ENCODE assay signal across 8 cellular contexts in the genomic region with DNA sequence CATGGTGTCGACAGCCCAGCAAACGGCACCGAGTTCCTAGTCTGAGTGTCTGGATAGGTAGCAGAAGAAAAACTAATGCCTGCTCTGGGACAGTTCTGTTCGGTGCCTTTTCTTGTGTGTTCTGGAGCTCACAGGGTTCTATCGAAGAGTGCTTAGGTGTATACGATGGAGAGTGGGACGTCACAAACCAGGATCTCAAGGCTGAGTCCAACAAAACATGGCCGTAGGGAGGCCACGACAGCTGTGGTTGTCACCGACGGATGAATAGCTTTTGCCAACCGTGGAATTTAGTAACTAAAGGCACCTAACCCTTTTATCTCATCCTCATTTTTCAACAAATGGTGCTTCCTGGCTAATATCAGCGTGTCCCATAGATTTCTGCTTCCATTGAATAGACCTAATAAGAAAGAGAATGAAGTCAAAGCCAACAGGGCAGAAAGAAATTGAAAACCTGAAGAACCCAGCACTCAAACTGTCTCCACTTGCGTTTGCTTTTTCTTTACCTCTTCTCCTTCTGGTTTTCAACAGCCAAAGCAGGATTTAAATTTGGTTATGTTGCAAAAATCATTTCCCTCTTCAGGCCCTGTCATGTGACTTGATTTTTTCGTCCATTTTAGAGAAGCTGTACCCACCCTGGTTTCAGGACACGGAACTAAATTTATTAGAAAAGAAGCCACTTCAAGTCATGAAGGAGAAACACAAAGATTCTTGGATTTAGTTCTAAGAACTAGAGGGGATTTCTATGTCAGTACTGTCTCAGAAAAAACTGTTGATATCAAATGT. TPM values are rescaled to one million over a fixed set of nuclear protein-coding genes. Genes with fewer than 3 reads are reported as not detected.
DNase-seq lines count a peak whose midpoint lies in the region; ATAC-seq and TF ChIP-seq lines count a peak whose summit lies in the region.

No MANE protein-coding gene starts in this region.

- no peaks in the 10 kb centered on the region for H4K20me1 ChIP-seq in HCT116 (ENCODE audit: insufficient read depth)

- POLR2A ChIA-PET in HCT116 (lab: Charles Lee) = interaction anchor here (1.2 to 2.1 kb wide), 2 partner anchors 43 to 116 kb away, joined by 3 to 4 read pairs; a partner anchor contains a TSS
- POLR2A ChIA-PET in activated CD4-positive, alpha-beta memory T cell treated with anti-CD3 and anti-CD28 coated beads, Interleukin-2, amount 10 ng/mL, durations not matched to agents 7 days and 5 days (lab: Charles Lee) = interaction anchor here (0.6 to 3.8 kb wide), 13 partner anchors 10 to 333 kb away, joined by 3 to 90 read pairs (median 7); a partner anchor contains a TSS

- peak overlapping the region; percentile 68 for H3K9ac ChIP-seq in HCT116 (ENCODE audit: low read length)
- peak overlapping the region; percentile 25 for H3K9ac ChIP-seq in iPS-18a (ENCODE audit: low read length)

- no peaks in the 10 kb centered on the region for H3K9me3 ChIP-seq in HCT116 (ENCODE audit: control insufficient read depth in 1 of 2, insufficient read depth in 1 of 2, low read depth in 1 of 2, low read length in 2 of 2)
- H3K9me3 ChIP-seq in iPS-18a (ENCODE audit: control insufficient read depth, low read depth, low read length) = no peaks in the 10 kb centered on the region

- H3K27ac ChIP-seq in HCT116 (ENCODE audit: low read depth, low read length) (peak overlapping the region; percentile 73), iPS-18a (ENCODE audit: low read length) (no peak overlapping the region)

- H3K36me3 Mint-ChIP-seq in activated CD4-positive, alpha-beta memory T cell treated with anti-CD3 and anti-CD28 coated beads, Interleukin-2, amount 10 ng/mL, durations not matched to agents 7 days and 5 days (ENCODE audit: low read depth) = peaks cover 21% of the 10 kb centered on the region
- peaks cover 20 to 21% of the 10 kb centered on the region in 2 donors for H3K36me3 Mint-ChIP-seq in stimulated activated naive B cell treated with anti-CD40 and anti-IgM and Interleukin-4, amounts not matched to agents 10 μg/mL and 1 μg/mL and 100 μg/mL, for 72 hours

- intact Hi-C loops in HCT116 (cut with micrococcal nuclease) = loop anchor here (5.0 kb wide), 1 partner anchor 44 kb away; a partner anchor contains a TSS

- H3K27me3 ChIP-seq in HCT116 (ENCODE audit: insufficient read depth, low read length) = no peaks in the 10 kb centered on the region
- peaks cover 3% of the 10 kb centered on the region for H3K27me3 ChIP-seq in iPS-18a (ENCODE audit: control insufficient read depth, insufficient read depth, low read length)

- H3K36me3 ChIP-seq in HCT116 (ENCODE audit: control insufficient read depth in 1 of 2, insufficient read depth in 2 of 2, low read length in 2 of 2) (peaks cover under 1 to 4% of the 10 kb centered on the region in 2 experiments; a peak in 2 of 4 replicates), iPS-18a (ENCODE audit: control insufficient read depth, low read depth, low read length) (peaks cover 5% of the 10 kb centered on the region)

- RAD21 ChIA-PET in HCT116 (lab: Charles Lee; ENCODE audit: low non-redundant PET in 1 of 2, low total read pairs in 2 of 2, uncharacterized antibody in 2 of 2, unreplicated experiment in 2 of 2) = no interaction called here

- H3K27me3 Mint-ChIP-seq in activated CD4-positive, alpha-beta memory T cell treated with anti-CD3 and anti-CD28 coated beads, Interleukin-2, amount 10 ng/mL, durations not matched to agents 7 days and 5 days = no peaks in the 10 kb centered on the region
- H3K27me3 Mint-ChIP-seq in stimulated activated naive B cell treated with anti-CD40 and anti-IgM and Interleukin-4, amounts not matched to agents 10 μg/mL and 1 μg/mL and 100 μg/mL, for 72 hours = peaks cover 3 to 7% of the 10 kb centered on the region in 2 donors

- no peak for TF ChIP-seq CTCF in HCT116 (IDR thresholded peaks at IDR 0.05 in 2 of 3, conservative IDR thresholded peaks at IDR 0.05 in 1 of 3; ENCODE audit: borderline replicate concordance in 1 of 3, insufficient read depth in 1 of 3, low read depth in 2 of 3, low read length in 2 of 3)

- H3K4me2 ChIP-seq in HCT116 (ENCODE audit: low read length) = peak overlapping the region; percentile 87

- peaks cover 35% of the 10 kb centered on the region for H3K4me1 Mint-ChIP-seq in activated CD4-positive, alpha-beta memory T cell treated with anti-CD3 and anti-CD28 coated beads, Interleukin-2, amount 10 ng/mL, durations not matched to agents 7 days and 5 days
- H3K4me1 Mint-ChIP-seq in stimulated activated naive B cell treated with anti-CD40 and anti-IgM and Interleukin-4, amounts not matched to agents 10 μg/mL and 1 μg/mL and 100 μg/mL, for 72 hours = peaks cover 8 to 11% of the 10 kb centered on the region in 2 donors

- no peak for TF ChIP-seq RAD21 in HCT116 (IDR thresholded peaks at IDR 0.05; ENCODE audit: low read depth)

- no peak for TF ChIP-seq POLR2A in HCT116 (IDR thresholded peaks at IDR 0.05; ENCODE audit: borderline replicate concordance, extremely low read depth, insufficient read depth, insufficient read length)

- H3K4me1 ChIP-seq in HCT116 (ENCODE audit: control insufficient read depth in 1 of 2, insufficient read depth in 2 of 2, low read length in 2 of 2) = peaks cover 8 to 16% of the 10 kb centered on the region in 2 experiments
- peaks cover 11% of the 10 kb centered on the region for H3K4me1 ChIP-seq in iPS-18a (ENCODE audit: control insufficient read depth, low read depth, low read length)

- ATAC-seq in HCT116 = no peak
- no peak for ATAC-seq in stimulated activated naive B cell treated with anti-CD40 and anti-IgM and Interleukin-4, amounts not matched to agents 10 μg/mL and 1 μg/mL and 100 μg/mL, for 72 hours (replicated peaks)

- no peaks in the 10 kb centered on the region for H3K9me2 ChIP-seq in HCT116 (ENCODE audit: insufficient read depth)

- no peaks in the 10 kb centered on the region for H3K79me2 ChIP-seq in HCT116 (ENCODE audit: insufficient read depth, low read length)

- in situ Hi-C loops in ACHN (cut with HindIII; ENCODE audit: low pct_ligation_motif_present, low pct_unique_long_range_greater_than_20kb, low sequenced_read_pairs) = no loop called here

- peak; percentile 18 for DNase-seq in DMS79 (lab: John Stamatoyannopoulos, UW)
- DNase-seq in HCT116 (ENCODE audit: low read depth, low spot score) = no peak
- DNase-seq in activated CD4-positive, alpha-beta memory T cell treated with anti-CD3 and anti-CD28 coated beads, Interleukin-2, amount 10 ng/mL, durations not matched to agents 7 days and 5 days = no peak
- DNase-seq in stimulated activated naive B cell treated with anti-CD40 and anti-IgM and Interleukin-4, amounts not matched to agents 10 μg/mL and 1 μg/mL and 100 μg/mL, for 72 hours = no peak
- no peak for DNase-seq in NCI-H1436 treated with DMSO at 0.1 percent for 48 hours (lab: John Stamatoyannopoulos, UW)
- DNase-seq in ACHN = no peak
- no peak for DNase-seq in activated CD8-positive, alpha-beta memory T cell treated with anti-CD3 and anti-CD28 coated beads, Interleukin-2, amount 50 U/mL, for 4 hours

- H3K9me3 Mint-ChIP-seq in activated CD4-positive, alpha-beta memory T cell treated with anti-CD3 and anti-CD28 coated beads, Interleukin-2, amount 10 ng/mL, durations not matched to agents 7 days and 5 days = no peaks in the 10 kb centered on the region
- peaks cover 0 to 3% of the 10 kb centered on the region in 2 donors for H3K9me3 Mint-ChIP-seq in stimulated activated naive B cell treated with anti-CD40 and anti-IgM and Interleukin-4, amounts not matched to agents 10 μg/mL and 1 μg/mL and 100 μg/mL, for 72 hours

- peak overlapping the region; percentile 96 for H3K4me3 Mint-ChIP-seq in activated CD4-positive, alpha-beta memory T cell treated with anti-CD3 and anti-CD28 coated beads, Interleukin-2, amount 10 ng/mL, durations not matched to agents 7 days and 5 days
- H3K4me3 Mint-ChIP-seq in stimulated activated naive B cell treated with anti-CD40 and anti-IgM and Interleukin-4, amounts not matched to agents 10 μg/mL and 1 μg/mL and 100 μg/mL, for 72 hours = peak overlapping the region; percentile 95 to 99

- H2AFZ ChIP-seq in HCT116 (ENCODE audit: low read depth, low read length, poor library complexity, severe bottlenecking) = no peak overlapping the region

- CTCF ChIA-PET in HCT116 (lab: Charles Lee) = no interaction called here
- CTCF ChIA-PET in activated CD4-positive, alpha-beta memory T cell treated with anti-CD3 and anti-CD28 coated beads, Interleukin-2, amount 10 ng/mL, durations not matched to agents 7 days and 5 days (lab: Charles Lee) = interaction anchor here (1.0 to 3.8 kb wide), 6 partner anchors 14 to 43 kb away, joined by 3 to 20 read pairs (median 5); a partner anchor contains a TSS

- H3K27ac Mint-ChIP-seq in activated CD4-positive, alpha-beta memory T cell treated with anti-CD3 and anti-CD28 coated beads, Interleukin-2, amount 10 ng/mL, durations not matched to agents 7 days and 5 days = peak overlapping the region; percentile 96
- peak overlapping the region; percentile 91 for H3K27ac Mint-ChIP-seq in stimulated activated naive B cell treated with anti-CD40 and anti-IgM and Interleukin-4, amounts not matched to agents 10 μg/mL and 1 μg/mL and 100 μg/mL, for 72 hours

- TSS peak; percentile 71 for BruUV-seq in HCT116 (replicated peaks; lab: Mats Ljungman, UMichigan)

- peak overlapping the region; percentile 72 to 78 for H3K4me3 ChIP-seq in HCT116 (replicated peaks in 1 of 2; ENCODE audit: low read depth in 1 of 2, low read length in 2 of 2)
- peak overlapping the region; percentile 74 for H3K4me3 ChIP-seq in iPS-18a (ENCODE audit: low read length)

TF ChIP-seq in HCT116, 20 proteins besides CTCF, POLR2A, EP300 and RAD21 (continues in another document):
- TF ChIP-seq EGR1 (IDR thresholded peaks at IDR 0.05; ENCODE audit: low read depth) = no peak
- TF ChIP-seq EZH2phosphoT487 (IDR thresholded peaks at IDR 0.05; ENCODE audit: borderline replicate concordance) = no peak
- no peak for TF ChIP-seq ZNF274 (IDR thresholded peaks at IDR 0.05; ENCODE audit: low read depth, low read length)
- no peak for TF ChIP-seq SRF (IDR thresholded peaks at IDR 0.05; ENCODE audit: low read depth)
- TF ChIP-seq ELF1 (IDR thresholded peaks at IDR 0.05; ENCODE audit: borderline replicate concordance, low read depth) = no peak
- no peak for TF ChIP-seq TCF7L2 (IDR thresholded peaks at IDR 0.05; ENCODE audit: borderline replicate concordance, extremely low read depth, insufficient read depth, insufficient read length)
- no peak for TF ChIP-seq EZH2 (IDR thresholded peaks at IDR 0.05)
- no peak for TF ChIP-seq YY1 (IDR thresholded peaks at IDR 0.05; ENCODE audit: extremely low read depth, insufficient replicate concordance, low read depth, low read length)

RNA-seq across cellular contexts. Expression of a gene that starts 0.8 kb away (rescaled TPM):
- total RNA-seq in HCT116 (2021; ENCODE audit: unreplicated experiment) = 7.2 TPM
- 1.5 and 2.0 TPM in 2 replicates for polyA plus RNA-seq in HCT116 (2012)
- total RNA-seq in activated CD4-positive, alpha-beta memory T cell treated with anti-CD3 and anti-CD28 coated beads, Interleukin-2, amount 10 ng/mL, durations not matched to agents 7 days and 5 days = 10 to 100 TPM; 18.7 to 21.8 TPM

RNA-seq across cellular contexts. Expression of a gene that starts 42.9 kb away (rescaled TPM):
- total RNA-seq in HCT116 (2021; ENCODE audit: unreplicated experiment) = 64.9 TPM
- polyA plus RNA-seq in HCT116 (2012) = 15.2 and 15.6 TPM in 2 replicates
- 10 to 100 TPM; 46.1 to 47.9 TPM for total RNA-seq in activated CD4-positive, alpha-beta memory T cell treated with anti-CD3 and anti-CD28 coated beads, Interleukin-2, amount 10 ng/mL, durations not matched to agents 7 days and 5 days
